11 cellular contexts compared by ENCODE assay signal in genomic region chr12:58148405-58148804, GRCh38.
DNase-seq lines count a peak whose midpoint lies in the region; ATAC-seq, FAIRE-seq and TF ChIP-seq lines count a peak whose summit lies in the region.
"Had no signal": no experiment of that assay in that cellular context is flagged by ENCODE, and none has a peak within 500 bp of the region (broad histone marks: within the 10 kb centered on the region; RNA-seq: fewer than 3 reads in every experiment).

No MANE protein-coding gene starts in this region.

- H3K36me3 ChIP-seq in esophagus squamous epithelium (no peaks in the 10 kb centered on the region), osteoblast (ENCODE audit: insufficient read depth, low read length) (no peaks in the 10 kb centered on the region)
- H3K36me3 ChIP-seq: BLaER1, thyroid gland had no signal

- peak; percentile 6 to 68 for DNase-seq in A549 (ENCODE audit: low read depth in 1 of 2, low spot score in 1 of 2)
- peak; percentile 22 for DNase-seq in HCEC 1CT
- peak; percentile 69 for DNase-seq in SK-N-DZ (ENCODE audit: low spot score)
- DNase-seq in fibroblast of villous mesenchyme (ENCODE audit: low read depth), result peak; percentile 74
- DNase-seq in NCI-H1417 (lab: John Stamatoyannopoulos, UW), result no peak
- DNase-seq in esophagus squamous epithelium (lab: John Stamatoyannopoulos, UW), result no peak
- DNase-seq in NCI-H510A treated with DMSO at 0.1 percent for 48 hours (lab: John Stamatoyannopoulos, UW), result no peak
- DNase-seq in osteoblast (ENCODE audit: insufficient read length, low spot score, missing footprints), result no peak
- DNase-seq: thyroid gland had no signal

- no peak for TF ChIP-seq POLR2A in A549 (IDR thresholded peaks at IDR 0.05; ENCODE audit: low read length)
- no peak for TF ChIP-seq POLR2A in esophagus squamous epithelium (IDR thresholded peaks at IDR 0.05)

- peak; percentile 89 to 91 for ATAC-seq in A549

- H3K4me2 ChIP-seq in A549 (no peak overlapping the region), osteoblast (ENCODE audit: insufficient read depth, low read length) (no peak overlapping the region)
- H3K4me2 ChIP-seq: BLaER1 had no signal

- no peak overlapping the region for H3K27ac ChIP-seq in A549
- H3K27ac ChIP-seq in esophagus squamous epithelium, result no peak overlapping the region
- no peak overlapping the region for H3K27ac ChIP-seq in osteoblast (ENCODE audit: low read depth, low read length)
- H3K27ac ChIP-seq: BLaER1, SK-N-MC, thyroid gland had no signal

- POLR2A ChIA-PET in A549 (lab: Yijun Ruan, JAX), result interaction anchor here (0.6 kb wide), 1 partner anchor 245 kb away, joined by 4 read pairs; no protein-coding TSS in a partner anchor

- FAIRE-seq in A549 (lab: Jason Lieb, UNC), result no peak

- TF ChIP-seq EP300 in A549 (IDR thresholded peaks at IDR 0.05), result no peak

- H3K9me3 ChIP-seq in A549 (no peaks in the 10 kb centered on the region), esophagus squamous epithelium (no peaks in the 10 kb centered on the region), osteoblast (ENCODE audit: low read depth, low read length) (no peaks in the 10 kb centered on the region)
- H3K9me3 ChIP-seq: thyroid gland had no signal

- H3K4me3 ChIP-seq in A549 (no peak overlapping the region), fibroblast of villous mesenchyme (ENCODE audit: low read depth, low read length) (no peak overlapping the region), esophagus squamous epithelium (no peak overlapping the region), osteoblast (ENCODE audit: insufficient read depth, low read length) (no peak overlapping the region)
- H3K4me3 ChIP-seq: BLaER1, SK-N-MC, thyroid gland had no signal

- no peak for TF ChIP-seq CTCF in A549 (IDR thresholded peaks at IDR 0.05)
- no peak for TF ChIP-seq CTCF in fibroblast of villous mesenchyme (IDR thresholded peaks at IDR 0.05; ENCODE audit: insufficient read depth, low read depth, low read length)
- TF ChIP-seq CTCF in esophagus squamous epithelium (IDR thresholded peaks at IDR 0.05), result no peak
- no peak for TF ChIP-seq CTCF in osteoblast (IDR thresholded peaks at IDR 0.05; ENCODE audit: extremely low read depth, low read depth, low read length)

- no peak for TF ChIP-seq RAD21 in A549 (conservative IDR thresholded peaks at IDR 0.05 in 1 of 2, IDR thresholded peaks at IDR 0.05 in 1 of 2)

- H2AFZ ChIP-seq in osteoblast (ENCODE audit: low read length), result no peak overlapping the region

- H3K4me1 ChIP-seq in A549 (peaks cover 3% of the 10 kb centered on the region; the same call in 1 of the 3 replicates), esophagus squamous epithelium (peaks cover 0 to 4% (median 0%) of the 10 kb centered on the region in 3 donors), osteoblast (ENCODE audit: insufficient read depth, low read length) (no peaks in the 10 kb centered on the region)
- H3K4me1 ChIP-seq: BLaER1, thyroid gland had no signal

- CTCF ChIA-PET in A549 (lab: Yijun Ruan, JAX), result no interaction called here

- H3K27me3 ChIP-seq in esophagus squamous epithelium, result no peaks in the 10 kb centered on the region
- no peaks in the 10 kb centered on the region for H3K27me3 ChIP-seq in osteoblast (ENCODE audit: insufficient read depth, low read length)
- H3K27me3 ChIP-seq: BLaER1, thyroid gland had no signal

- intact Hi-C loops in esophagus squamous epithelium (cut with DNase I), result no loop called here

- no peaks in the 10 kb centered on the region for H4K20me1 ChIP-seq in osteoblast (ENCODE audit: insufficient read depth, low read length)
- H4K20me1 ChIP-seq: BLaER1 had no signal

- no peaks in the 10 kb centered on the region for H3K79me2 ChIP-seq in osteoblast (ENCODE audit: insufficient read depth, low read length)

TF ChIP-seq in A549, 52 proteins besides CTCF, POLR2A, EP300 and RAD21:
- TF ChIP-seq FOXS1 (CRISPR knock-in tag; IDR thresholded peaks at IDR 0.05), result no peak
- no peak for TF ChIP-seq JUNB (IDR thresholded peaks at IDR 0.05)
- TF ChIP-seq FOSL2 (IDR thresholded peaks at IDR 0.05), result no peak
- 0 out of 2 replicates have a peak, but pooled peaks have one; percentile 29 for TF ChIP-seq FOSL2 (CRISPR knock-in tag; IDR thresholded peaks at IDR 0.05)
- no peak for TF ChIP-seq CBX2 (IDR thresholded peaks at IDR 0.05; ENCODE audit: borderline replicate concordance, low read depth)
- TF ChIP-seq MAFK (IDR thresholded peaks at IDR 0.05; ENCODE audit: partially characterized antibody), result peak; percentile 63
- no peak for TF ChIP-seq BCL3 (IDR thresholded peaks at IDR 0.05)
- TF ChIP-seq HEYL (CRISPR knock-in tag; IDR thresholded peaks at IDR 0.05), result no peak
- peak; percentile 78 for TF ChIP-seq GATA3 (IDR thresholded peaks at IDR 0.05; ENCODE audit: borderline replicate concordance)
- TF ChIP-seq PHF8 (IDR thresholded peaks at IDR 0.05; ENCODE audit: borderline replicate concordance, low read depth), result no peak

Comparison
In these comparisons a context has a peak if more than half of its experiments do, and no peak if none do; other contexts are left out.
1. DNase-seq: peak in A549 (2 of 2), HCEC 1CT (single experiment), SK-N-DZ (single experiment) and fibroblast of villous mesenchyme (single experiment); none in NCI-H1417 (0 of 3), esophagus squamous epithelium (single experiment), NCI-H510A treated with DMSO at 0.1 percent for 48 hours (single experiment) and osteoblast (single experiment).